In genomic region chr3:143165612-143166285, GRCh38 we compare ENCODE assay signal across 8 cellular contexts. TPM values are rescaled to one million over a fixed set of nuclear protein-coding genes. Genes with fewer than 3 reads are reported as not detected.
A peak's percentile ranks its signal among the peaks of the same experiment; 100 is the strongest.
DNase-seq lines count a peak whose midpoint lies in the region; ATAC-seq and TF ChIP-seq lines count a peak whose summit lies in the region.
"Not testable (repeated sequence)": the region's sequence is repeated elsewhere in the genome, so short reads cannot be mapped to it uniquely, and the experiment has no call there.

No MANE protein-coding gene starts in this region.

- CTCF ChIA-PET in HEK293 (lab: Yijun Ruan, JAX), result not testable (repeated sequence)

- H3K4me3 Mint-ChIP-seq in activated T-helper 17 cell treated with anti-CD3 and anti-CD28 coated beads, Interleukin-2, amount 50 U/mL, for 72 hours, result peak overlapping the region; percentile 76

- H3K27ac ChIP-seq in HEK293 (ENCODE audit: extremely low read depth, low read depth, low read length), result not testable (repeated sequence)

- not testable (repeated sequence) for TF ChIP-seq CTCF in HEK293 (tag by site-specific recombination; IDR thresholded peaks at IDR 0.05); fibroblast of villous mesenchyme (IDR thresholded peaks at IDR 0.05; ENCODE audit: insufficient read depth, low read depth, low read length)

- POLR2A ChIA-PET in HEK293 (lab: Yijun Ruan, JAX), result not testable (repeated sequence)

- H3K4me1 ChIP-seq in HEK293 (ENCODE audit: control insufficient read depth, insufficient read depth, low read length), result not testable (repeated sequence)

- not testable (repeated sequence) for H3K36me3 ChIP-seq in HEK293 (ENCODE audit: control insufficient read depth in 2 of 2, insufficient read depth in 1 of 2, low read length in 2 of 2)

- H3K4me3 ChIP-seq in HEK293 (ENCODE audit: low read depth, low read length); fibroblast of villous mesenchyme (ENCODE audit: low read depth, low read length); skeletal muscle cell (ENCODE audit: low read depth, low read length): not testable (repeated sequence)

- not testable (repeated sequence) for H3K9me3 Mint-ChIP-seq in activated T-helper 17 cell treated with anti-CD3 and anti-CD28 coated beads, Interleukin-2, amount 50 U/mL, for 72 hours

- not testable (repeated sequence) for H3K27me3 Mint-ChIP-seq in activated T-helper 17 cell treated with anti-CD3 and anti-CD28 coated beads, Interleukin-2, amount 50 U/mL, for 72 hours

- ATAC-seq in GM18909 (IDR thresholded peaks at IDR 0.05; ENCODE audit: poor library complexity, unreplicated experiment), result peak; percentile 80
- ATAC-seq in HG03432 (IDR thresholded peaks at IDR 0.05; ENCODE audit: unreplicated experiment), result peak; percentile 78
- peak; percentile 87 for ATAC-seq in activated T-helper 17 cell treated with anti-CD3 and anti-CD28 coated beads, Interleukin-2, amount 50 U/mL, for 72 hours (replicated peaks)

- H3K9me3 ChIP-seq in HEK293 (ENCODE audit: control insufficient read depth, insufficient read depth, low read depth, low read length), result not testable (repeated sequence)

- H3K27ac Mint-ChIP-seq in activated T-helper 17 cell treated with anti-CD3 and anti-CD28 coated beads, Interleukin-2, amount 50 U/mL, for 72 hours, result peak overlapping the region; percentile 86

- peaks cover 56% of the 10 kb centered on the region for H3K4me1 Mint-ChIP-seq in activated T-helper 17 cell treated with anti-CD3 and anti-CD28 coated beads, Interleukin-2, amount 50 U/mL, for 72 hours

- H3K36me3 Mint-ChIP-seq in activated T-helper 17 cell treated with anti-CD3 and anti-CD28 coated beads, Interleukin-2, amount 50 U/mL, for 72 hours (ENCODE audit: low read depth), result not testable (repeated sequence)

- DNase-seq in CD1c-positive myeloid dendritic cell (ENCODE audit: extremely low spot score) (peak; percentile 84), RPMI8226 (peak; percentile 12), fibroblast of villous mesenchyme (ENCODE audit: low read depth) (peak; percentile 73), skeletal muscle cell (ENCODE audit: low read depth) (peak; percentile 63)

TF ChIP-seq in HEK293, 187 proteins besides CTCF, POLR2A, EP300 and RAD21:
- peak; percentile 34; the same call in 1 of the 2 replicates for TF ChIP-seq SCRT2 (tag by site-specific recombination; IDR thresholded peaks at IDR 0.05)

RNA-seq across cellular contexts. Expression of gene CHST2, which starts 46.2 kb away (rescaled TPM):
- 1 to 10 TPM; 7.9 to 8.0 TPM for total RNA-seq in activated T-helper 17 cell treated with anti-CD3 and anti-CD28 coated beads, Interleukin-2, amount 50 U/mL, for 72 hours
- 22.5 and 40.2 TPM in 2 replicates for total RNA-seq in fibroblast of villous mesenchyme

Comparison
In these comparisons a context has a peak if more than half of its experiments do, and no peak if none do; other contexts are left out.
1. DNase-seq: peak in every context shown above with its lines; median percentile 84 in CD1c-positive myeloid dendritic cell; 73 in fibroblast of villous mesenchyme; 63 in skeletal muscle cell; 12 in RPMI8226.